1 cellular context compared by ENCODE assay signal in genomic region chr4:3462790-3463415, GRCh38.
TF ChIP-seq lines count a peak whose summit lies in the region.

DOK7 (plus strand) TSS chr4:3463306; CDS start chr4:3463376, 70 bp downstream.

TF ChIP-seq in WTC11, 78 proteins besides CTCF, POLR2A, EP300 and RAD21 (continued from another document):
- no peak for TF ChIP-seq USF2 (CRISPR knock-in tag; IDR thresholded peaks at IDR 0.05)
- TF ChIP-seq CREM (CRISPR knock-in tag; IDR thresholded peaks at IDR 0.05) = no peak
- TF ChIP-seq ZNF121 (CRISPR knock-in tag; IDR thresholded peaks at IDR 0.05) = no peak
- TF ChIP-seq, protein P1, sequence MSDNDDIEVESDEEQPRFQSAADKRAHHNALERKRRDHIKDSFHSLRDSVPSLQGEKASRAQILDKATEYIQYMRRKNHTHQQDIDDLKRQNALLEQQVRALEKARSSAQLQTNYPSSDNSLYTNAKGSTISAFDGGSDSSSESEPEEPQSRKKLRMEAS (CRISPR knock-in tag; IDR thresholded peaks at IDR 0.05) = no peak
- TF ChIP-seq NFATC4 (CRISPR knock-in tag; IDR thresholded peaks at IDR 0.05) = no peak
